In the genomic region with DNA sequence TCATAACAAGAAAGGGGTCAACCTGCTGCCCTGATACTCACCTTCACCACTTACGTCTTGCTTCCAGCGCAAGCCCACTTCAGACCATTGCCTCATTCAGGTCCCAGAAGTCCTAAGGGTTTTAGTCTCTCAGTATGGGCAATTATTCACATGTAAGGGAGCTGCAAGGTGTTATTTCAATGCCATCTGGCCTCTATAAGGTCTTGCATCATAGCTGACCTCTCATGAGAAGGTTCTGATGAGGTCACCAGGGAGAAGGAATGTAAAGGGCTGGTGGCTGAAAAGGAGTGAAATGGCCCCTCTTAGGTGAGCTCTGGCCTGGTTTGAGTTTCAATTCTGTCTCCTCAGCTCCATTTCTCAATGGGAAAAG, we compare ENCODE assay signal across 13 cellular contexts. TPM values are rescaled to one million over a fixed set of nuclear protein-coding genes. Genes with fewer than 3 reads are reported as not detected.
DNase-seq lines count a peak whose midpoint lies in the region; ATAC-seq and TF ChIP-seq lines count a peak whose summit lies in the region.
"Had no signal": no experiment of that assay in that cellular context is flagged by ENCODE, and none has a peak within 500 bp of the region (broad histone marks: within the 10 kb centered on the region; RNA-seq: fewer than 3 reads in every experiment).

No MANE protein-coding gene starts in this region.

- peak overlapping the region; percentile 38 for H3K27ac ChIP-seq in CD8-positive, alpha-beta memory T cell (ENCODE audit: low read depth, low read length)
- H3K27ac ChIP-seq in GM23338 (ENCODE audit: low read depth), result no peak overlapping the region
- H3K27ac ChIP-seq in spleen, result no peak overlapping the region

- no peaks in the 10 kb centered on the region for H3K9me3 Mint-ChIP-seq in CD8-positive, alpha-beta memory T cell
- 0 out of 3 replicates have a peak, but pooled peaks cover 2% of the 10 kb centered on the region for H3K9me3 Mint-ChIP-seq in GM23338
- no peaks in the 10 kb centered on the region for H3K9me3 Mint-ChIP-seq in activated T-helper 1 cell treated with anti-CD3 and anti-CD28 coated beads, Interleukin-12 subunit alpha, Interleukin-12 subunit beta, Interleukin-2, Interleukin-4 antibody, amounts not matched to agents 30 ng/mL and 10 ng/mL and 1 ng/mL, durations not matched to agents 14 hours and 24 hours and 36 hours
- H3K9me3 Mint-ChIP-seq in mesothelial cell of epicardium, result no peaks in the 10 kb centered on the region

- peak overlapping the region in 5 of 8 donors; percentile 75 to 85 (median 79) for H3K27ac Mint-ChIP-seq in CD8-positive, alpha-beta memory T cell
- H3K27ac Mint-ChIP-seq in GM23338 (no peak overlapping the region), mesothelial cell of epicardium (no peak overlapping the region)
- H3K27ac Mint-ChIP-seq in activated T-helper 1 cell treated with anti-CD3 and anti-CD28 coated beads, Interleukin-12 subunit alpha, Interleukin-12 subunit beta, Interleukin-2, Interleukin-4 antibody, amounts not matched to agents 30 ng/mL and 10 ng/mL and 1 ng/mL, durations not matched to agents 14 hours and 24 hours and 36 hours, result peak overlapping the region; percentile 34

- peaks cover 6% of the 10 kb centered on the region; the same call in 1 of the 2 replicates for H4K20me1 ChIP-seq in GM23338 (replicated peaks; ENCODE audit: insufficient read depth)

- H3K27me3 Mint-ChIP-seq in CD8-positive, alpha-beta memory T cell, result peaks cover 15 to 19% of the 10 kb centered on the region in 2 donors
- peaks cover 20% of the 10 kb centered on the region for H3K27me3 Mint-ChIP-seq in GM23338 (ENCODE audit: insufficient read depth, low read depth, poor library complexity)
- peaks cover 33% of the 10 kb centered on the region for H3K27me3 Mint-ChIP-seq in activated T-helper 1 cell treated with anti-CD3 and anti-CD28 coated beads, Interleukin-12 subunit alpha, Interleukin-12 subunit beta, Interleukin-2, Interleukin-4 antibody, amounts not matched to agents 30 ng/mL and 10 ng/mL and 1 ng/mL, durations not matched to agents 14 hours and 24 hours and 36 hours (ENCODE audit: insufficient read depth)
- peaks cover 77% of the 10 kb centered on the region for H3K27me3 Mint-ChIP-seq in mesothelial cell of epicardium (ENCODE audit: low read depth)

- H3K79me2 ChIP-seq in GM23338 (replicated peaks; ENCODE audit: insufficient read depth), result peaks cover 17% of the 10 kb centered on the region

- peaks cover 13% of the 10 kb centered on the region for H3K4me1 ChIP-seq in CD8-positive, alpha-beta memory T cell (ENCODE audit: insufficient read depth, low read length)
- peaks cover 22% of the 10 kb centered on the region for H3K4me1 ChIP-seq in GM23338 (ENCODE audit: insufficient read depth)
- peaks cover 3 to 43% (median 28%) of the 10 kb centered on the region in 6 donors for H3K4me1 ChIP-seq in spleen

- peaks cover 8% of the 10 kb centered on the region for H3F3A ChIP-seq in GM23338 (replicated peaks; ENCODE audit: low read depth)

- H3K4me1 Mint-ChIP-seq in CD8-positive, alpha-beta memory T cell, result peaks cover 12 to 13% (median 12%) of the 10 kb centered on the region in 3 donors
- H3K4me1 Mint-ChIP-seq in GM23338 (peaks cover 22% of the 10 kb centered on the region), mesothelial cell of epicardium (peaks cover 12% of the 10 kb centered on the region)
- peaks cover 26% of the 10 kb centered on the region for H3K4me1 Mint-ChIP-seq in activated T-helper 1 cell treated with anti-CD3 and anti-CD28 coated beads, Interleukin-12 subunit alpha, Interleukin-12 subunit beta, Interleukin-2, Interleukin-4 antibody, amounts not matched to agents 30 ng/mL and 10 ng/mL and 1 ng/mL, durations not matched to agents 14 hours and 24 hours and 36 hours (ENCODE audit: low read depth)

- no peak for DNase-seq in CD8-positive, alpha-beta memory T cell
- DNase-seq in GM23338 (ENCODE audit: low spot score) (no peak), mesothelial cell of epicardium (ENCODE audit: low spot score in 2 of 2, unreplicated experiment in 2 of 2) (no peak), spleen (no peak), COLO829 (ENCODE audit: low spot score) (no peak), putamen (ENCODE audit: low spot score) (no peak)
- DNase-seq in activated T-helper 1 cell treated with anti-CD3 and anti-CD28 coated beads, Interleukin-12 subunit alpha, Interleukin-12 subunit beta, Interleukin-2, Interleukin-4 antibody, amounts not matched to agents 30 ng/mL and 10 ng/mL and 1 ng/mL, durations not matched to agents 14 hours and 24 hours and 36 hours (ENCODE audit: low spot score), result no peak
- DNase-seq: activated gamma-delta T cell treated with Interleukin-2 at 50 U/mL for 16 hours, DND-41, head of caudate nucleus, NCI-H1694 treated with DMSO at 0.1 percent for 48 hours, uterus had no signal

- H3K4me3 ChIP-seq in CD8-positive, alpha-beta memory T cell (ENCODE audit: low read length), result peak overlapping the region; percentile 77
- H3K4me3 ChIP-seq in GM23338 (peak overlapping the region; percentile 76), spleen (peak overlapping the region in 2 of 8 donors; percentile 60 to 78)

- intact Hi-C loops in activated T-helper 1 cell treated with anti-CD3 and anti-CD28 coated beads, Interleukin-12 subunit alpha, Interleukin-12 subunit beta, Interleukin-2, Interleukin-4 antibody, amounts not matched to agents 30 ng/mL and 10 ng/mL and 1 ng/mL, durations not matched to agents 14 hours and 24 hours and 36 hours (cut with micrococcal nuclease), result loop anchor here (2.0 to 10.0 kb wide), 4 partner anchors 179 to 609 kb away; a partner anchor contains a TSS
- intact Hi-C loops in spleen (cut with DNase I; ENCODE audit: low total_unique reads), result no loop called here

- peak overlapping the region; percentile 91 for H3K4me2 ChIP-seq in GM23338

- TF ChIP-seq POLR2A in spleen (IDR thresholded peaks at IDR 0.05), result no peak

- no peak for ATAC-seq in GM23338

- 80 to 97% (median 94%) methylated on average over 2 of the region's 2 CpGs for WGBS in spleen, 5 donors

- H3K27me3 ChIP-seq in CD8-positive, alpha-beta memory T cell (ENCODE audit: insufficient read depth, low read length, poor library complexity, severe bottlenecking), result peaks cover 7% of the 10 kb centered on the region
- H3K27me3 ChIP-seq in GM23338 (ENCODE audit: insufficient read depth), result peaks cover 41% of the 10 kb centered on the region
- H3K27me3 ChIP-seq in spleen (replicated peaks in 1 of 7), result peaks cover 0 to 9% (median 0%) of the 10 kb centered on the region in 7 donors
- H3K27me3 ChIP-seq: uterus had no signal

- peak overlapping the region; percentile 85 to 94 (median 87) for H3K4me3 Mint-ChIP-seq in CD8-positive, alpha-beta memory T cell
- H3K4me3 Mint-ChIP-seq in GM23338 (peak overlapping the region; percentile 83), mesothelial cell of epicardium (peak overlapping the region; percentile 87)
- H3K4me3 Mint-ChIP-seq in activated T-helper 1 cell treated with anti-CD3 and anti-CD28 coated beads, Interleukin-12 subunit alpha, Interleukin-12 subunit beta, Interleukin-2, Interleukin-4 antibody, amounts not matched to agents 30 ng/mL and 10 ng/mL and 1 ng/mL, durations not matched to agents 14 hours and 24 hours and 36 hours, result peak overlapping the region; percentile 89

- H3K36me3 Mint-ChIP-seq in CD8-positive, alpha-beta memory T cell, result no peaks in the 10 kb centered on the region
- H3K36me3 Mint-ChIP-seq in GM23338 (ENCODE audit: low read depth) (no peaks in the 10 kb centered on the region), mesothelial cell of epicardium (no peaks in the 10 kb centered on the region)
- peaks cover 5% of the 10 kb centered on the region for H3K36me3 Mint-ChIP-seq in activated T-helper 1 cell treated with anti-CD3 and anti-CD28 coated beads, Interleukin-12 subunit alpha, Interleukin-12 subunit beta, Interleukin-2, Interleukin-4 antibody, amounts not matched to agents 30 ng/mL and 10 ng/mL and 1 ng/mL, durations not matched to agents 14 hours and 24 hours and 36 hours (ENCODE audit: low read depth)

- H3K36me3 ChIP-seq in CD8-positive, alpha-beta memory T cell (ENCODE audit: insufficient read depth, low read length), result no peaks in the 10 kb centered on the region
- H3K36me3 ChIP-seq in GM23338 (ENCODE audit: insufficient read depth) (no peaks in the 10 kb centered on the region), spleen (no peaks in the 10 kb centered on the region)
- H3K36me3 ChIP-seq: lower lobe of right lung, uterus had no signal

- POLR2A ChIA-PET in CD8-positive, alpha-beta memory T cell (lab: Charles Lee), result interaction anchor here (1.2 kb wide), 1 partner anchor 41 kb away, joined by 3 read pairs; a partner anchor contains a TSS

- peaks cover 5% of the 10 kb centered on the region; the same call in 1 of the 2 replicates for H3K9me2 ChIP-seq in GM23338 (ENCODE audit: insufficient read depth)

- peak overlapping the region; percentile 96; the same call in 1 of the 2 replicates for H2AFZ ChIP-seq in GM23338

- H3K9me3 ChIP-seq in CD8-positive, alpha-beta memory T cell (ENCODE audit: low read length), result no peaks in the 10 kb centered on the region
- no peaks in the 10 kb centered on the region for H3K9me3 ChIP-seq in spleen
- H3K9me3 ChIP-seq: lower lobe of right lung, uterus had no signal

- CTCF ChIA-PET in CD8-positive, alpha-beta memory T cell (lab: Charles Lee), result interaction anchor here (1.1 to 1.9 kb wide), 3 partner anchors 27 to 354 kb away, joined by 3 to 4 read pairs (median 3); no protein-coding TSS in a partner anchor

- TF ChIP-seq CTCF in GM23338 (conservative IDR thresholded peaks at IDR 0.05; ENCODE audit: low read depth in 2 of 2) (no peak), mesothelial cell of epicardium (IDR thresholded peaks at IDR 0.05; ENCODE audit: unreplicated experiment) (no peak), spleen (IDR thresholded peaks at IDR 0.05 in 8 of 11, conservative IDR thresholded peaks at IDR 0.05 in 3 of 11) (no peak)

RNA-seq across cellular contexts. Expression of a gene that starts 1.5 kb away (rescaled TPM):
- total RNA-seq in CD8-positive, alpha-beta memory T cell, result 1 to 10 TPM; 1.9 to 2.9 TPM
- 2.5 TPM for polyA plus RNA-seq in CD8-positive, alpha-beta memory T cell
- 12.5 and 12.7 TPM in 2 replicates for total RNA-seq in GM23338 (2014; rRNA removed; shearing (Covaris generic))
- polyA plus RNA-seq in GM23338 (2016; fragmentation: Nextera tagmentation; extraction: Ambion mirVana) (7.0 and 8.7 TPM in 2 replicates), spleen (1 to 10 TPM; 2.3 to 4.9 (median 2.6) TPM)
- total RNA-seq in activated T-helper 1 cell treated with anti-CD3 and anti-CD28 coated beads, Interleukin-12 subunit alpha, Interleukin-12 subunit beta, Interleukin-2, Interleukin-4 antibody, amounts not matched to agents 30 ng/mL and 10 ng/mL and 1 ng/mL, durations not matched to agents 14 hours and 24 hours and 36 hours, result 5.2 and 5.9 TPM in 2 replicates
- total RNA-seq in mesothelial cell of epicardium (8.0 to 9.4 TPM (median 8.5 TPM) in 3 replicates), spleen (10 to 100 TPM in 6 of 7 donors, 1 to 10 TPM in 1; 8.7 to 14.8 (median 12.7) TPM)

RNA-seq across cellular contexts. Expression of a gene that starts 41.5 kb away (rescaled TPM):
- 10 to 100 TPM in 1 of 2 experiments, 1 to 10 TPM in 1; 10.0 to 11.9 TPM for total RNA-seq in CD8-positive, alpha-beta memory T cell
- 5.2 TPM for polyA plus RNA-seq in CD8-positive, alpha-beta memory T cell
- 2.1 and 6.8 TPM in 2 replicates for total RNA-seq in GM23338 (2014; rRNA removed; shearing (Covaris generic))
- polyA plus RNA-seq in GM23338 (2016; fragmentation: Nextera tagmentation; extraction: Ambion mirVana) (8.1 and 10.5 TPM in 2 replicates), spleen (1 to 10 TPM; 3.8 to 4.8 (median 3.9) TPM)
- total RNA-seq in activated T-helper 1 cell treated with anti-CD3 and anti-CD28 coated beads, Interleukin-12 subunit alpha, Interleukin-12 subunit beta, Interleukin-2, Interleukin-4 antibody, amounts not matched to agents 30 ng/mL and 10 ng/mL and 1 ng/mL, durations not matched to agents 14 hours and 24 hours and 36 hours, result 4.0 and 7.0 TPM in 2 replicates
- total RNA-seq in mesothelial cell of epicardium (2.0 to 2.3 TPM (median 2.2 TPM) in 3 replicates), spleen (10 to 100 TPM in 1 of 7 donors, 1 to 10 TPM in 6; 2.3 to 10.1 (median 5.0) TPM)

Comparison
In these comparisons a context has a peak if more than half of its experiments do, and no peak if none do; other contexts are left out.
1. H3K27ac Mint-ChIP-seq: peak in CD8-positive, alpha-beta memory T cell (5 of 8) and activated T-helper 1 cell treated with anti-CD3 and anti-CD28 coated beads, Interleukin-12 subunit alpha, Interleukin-12 subunit beta, Interleukin-2, Interleukin-4 antibody, amounts not matched to agents 30 ng/mL and 10 ng/mL and 1 ng/mL, durations not matched to agents 14 hours and 24 hours and 36 hours (single experiment); none in GM23338 (single experiment) and mesothelial cell of epicardium (single experiment).
2. Peak in every context shown above with its lines, with median percentiles within 50 percentile points of each other: H3K4me3 Mint-ChIP-seq.